1 cellular context compared by ENCODE assay signal in the genomic region with DNA sequence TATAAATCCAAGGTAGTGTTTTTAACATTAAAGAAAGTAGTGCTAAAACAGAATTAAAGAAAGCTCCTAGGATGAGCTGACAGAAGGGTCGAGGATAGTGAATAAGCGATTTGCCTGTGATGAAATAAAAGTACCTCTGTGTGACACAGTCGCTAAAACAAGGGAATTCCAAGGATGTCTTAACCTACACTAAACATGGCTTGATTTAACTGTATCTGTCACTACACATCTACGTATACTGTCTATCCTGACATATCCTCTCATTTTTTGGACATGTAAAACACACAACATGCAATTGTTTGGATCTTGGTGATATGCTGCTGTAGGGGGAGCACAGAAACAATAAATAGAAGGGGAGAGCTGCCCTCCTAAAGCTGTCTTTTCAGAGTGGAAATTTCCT.
TF ChIP-seq lines count a peak whose summit lies in the region.

No MANE protein-coding gene starts in this region.

TF ChIP-seq in neural cell, 6 proteins besides CTCF, POLR2A, EP300 and RAD21:
- TF ChIP-seq POLR2AphosphoS5 (IDR thresholded peaks at IDR 0.05): peak; percentile 50
- TF ChIP-seq EZH2 (IDR thresholded peaks at IDR 0.05; ENCODE audit: borderline replicate concordance, insufficient read depth, low read length, poor library complexity, severe bottlenecking): no peak
